Comparison of ENCODE assay signal across 9 cellular contexts in the genomic region with DNA sequence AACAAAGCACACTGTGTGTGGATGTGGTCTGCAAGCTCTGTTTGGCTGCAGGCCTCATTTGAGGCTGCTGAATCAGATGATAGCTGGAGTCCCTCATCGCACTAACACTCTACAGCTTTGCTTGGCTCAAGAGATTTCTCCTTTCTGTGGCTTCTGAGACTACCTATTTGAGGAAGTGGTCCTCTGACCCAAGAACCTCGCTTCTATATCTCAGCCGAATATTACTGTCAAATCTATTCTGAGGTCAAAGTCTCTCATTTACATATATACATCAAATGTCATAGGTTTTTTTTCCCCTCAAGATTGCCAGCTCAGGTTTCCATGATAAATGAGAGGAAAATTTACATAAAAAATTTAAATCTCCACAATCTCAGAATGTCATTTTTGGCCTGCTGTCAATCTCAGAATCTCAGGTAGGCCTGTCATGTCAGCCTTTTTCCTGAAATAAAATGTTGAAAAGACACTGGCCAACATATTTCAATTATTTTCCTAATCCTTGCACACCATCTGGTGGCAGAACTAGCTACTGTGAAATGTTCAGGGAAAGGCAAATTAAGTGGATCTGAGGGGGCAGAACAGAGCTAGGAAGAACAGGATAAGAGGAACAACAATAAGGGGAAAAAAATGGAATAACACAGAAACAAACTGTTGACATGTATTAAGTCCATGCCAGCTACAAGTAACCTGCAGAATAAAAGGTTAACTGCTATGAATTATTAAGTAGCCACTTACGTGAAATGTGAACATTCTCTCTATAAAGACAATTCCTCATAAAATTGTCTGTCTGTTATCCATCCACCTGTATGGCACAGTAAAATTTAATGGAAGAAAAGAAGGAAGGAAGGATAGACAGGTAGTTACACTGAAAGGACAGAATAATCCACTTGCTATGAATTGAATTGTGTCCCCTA. TPM values are rescaled to one million over a fixed set of nuclear protein-coding genes. Genes with fewer than 3 reads are reported as not detected.
DNase-seq lines count a peak whose midpoint lies in the region; ATAC-seq and TF ChIP-seq lines count a peak whose summit lies in the region.
"Had no signal": no experiment of that assay in that cellular context is flagged by ENCODE, and none has a peak within 500 bp of the region (broad histone marks: within the 10 kb centered on the region; RNA-seq: fewer than 3 reads in every experiment).

No MANE protein-coding gene starts in this region.

- no peaks in the 10 kb centered on the region for H3K27me3 Mint-ChIP-seq in T-helper 17 cell

- intact Hi-C loops in dorsolateral prefrontal cortex (cut with DNase I): loop anchor here (2.0 to 5.0 kb wide), 4 partner anchors 71 to 826 kb away; no protein-coding TSS in a partner anchor
- intact Hi-C loops in mucosa of descending colon (cut with DNase I, micrococcal nuclease): loop anchor here in 1 of 2 donors (5.0 kb wide), 1 partner anchor 826 kb away; no protein-coding TSS in a partner anchor

- peak; percentile 97 for ATAC-seq in GM19397 (IDR thresholded peaks at IDR 0.05; ENCODE audit: unreplicated experiment)
- ATAC-seq in HG03280 (IDR thresholded peaks at IDR 0.05; ENCODE audit: unreplicated experiment): peak; percentile 97
- ATAC-seq in mucosa of descending colon: peak; percentile 16
- ATAC-seq in T-helper 17 cell: no peak

- H3K27ac ChIP-seq in dorsolateral prefrontal cortex: no peak overlapping the region

- H3K36me3 Mint-ChIP-seq in T-helper 17 cell (ENCODE audit: low read depth): peaks cover 3% of the 10 kb centered on the region

- no peaks in the 10 kb centered on the region for H3K27me3 ChIP-seq in dorsolateral prefrontal cortex

- DNase-seq in DMS53 treated with DMSO at 0.1 percent for 48 hours (lab: John Stamatoyannopoulos, UW; ENCODE audit: unreplicated experiment): peak; percentile 19
- DNase-seq in NCI-H748 treated with DMSO at 0.1 percent for 48 hours (lab: John Stamatoyannopoulos, UW): peak; percentile 67
- DNase-seq in dorsolateral prefrontal cortex: peak in 2 of 10 donors; percentile 7 to 12
- peak in 1 of 3 donors; percentile 23 for DNase-seq in mucosa of descending colon
- DNase-seq in activated naive CD4-positive, alpha-beta T cell treated with anti-CD3 and anti-CD28 coated beads, Interleukin-2, amount 50 U/mL, for 16 hours: no peak
- no peak for DNase-seq in T-helper 17 cell

- peak; percentile 55 to 87 (median 75) for TF ChIP-seq CTCF in dorsolateral prefrontal cortex (IDR thresholded peaks at IDR 0.05 in 54 of 56, conservative IDR thresholded peaks at IDR 0.05 in 2 of 56; ENCODE audit: low read depth in 1 of 56, partially characterized antibody in 56 of 56)
- no peak for TF ChIP-seq CTCF in mucosa of descending colon (IDR thresholded peaks at IDR 0.05)

- H3K27ac Mint-ChIP-seq in T-helper 17 cell: no peak overlapping the region

- no peak overlapping the region for H3K4me3 Mint-ChIP-seq in T-helper 17 cell

- H3K9me3 ChIP-seq in mucosa of descending colon: no peaks in the 10 kb centered on the region
- no peaks in the 10 kb centered on the region for H3K9me3 ChIP-seq in T-helper 17 cell (ENCODE audit: control insufficient read depth, low read length, poor library complexity, severe bottlenecking)

- H3K4me1 Mint-ChIP-seq in T-helper 17 cell: peaks cover 9% of the 10 kb centered on the region

- H3K36me3 ChIP-seq in mucosa of descending colon (ENCODE audit: low read depth): no peaks in the 10 kb centered on the region

- no peaks in the 10 kb centered on the region for H3K4me1 ChIP-seq in mucosa of descending colon (ENCODE audit: low read depth)

- H3K4me3 ChIP-seq in dorsolateral prefrontal cortex (no peak overlapping the region), mucosa of descending colon (no peak overlapping the region)
- H3K4me3 ChIP-seq: skin epidermis had no signal

RNA-seq across cellular contexts. Expression of gene AP1S3, which starts 39.3 kb away (rescaled TPM):
- total RNA-seq in dorsolateral prefrontal cortex (1 to 10 TPM in 119 of 120 experiments, under 1 TPM in 1; 0.88 to 8.6 (median 4.9) TPM), mucosa of descending colon (1 to 10 TPM; 3.5 to 8.6 (median 5.0) TPM), T-helper 17 cell (1 to 10 TPM; 1.6 to 2.9 TPM)

Comparison
In these comparisons a context has a peak if more than half of its experiments do, and no peak if none do; other contexts are left out.
1. DNase-seq: peak in DMS53 treated with DMSO at 0.1 percent for 48 hours (single experiment) and NCI-H748 treated with DMSO at 0.1 percent for 48 hours (single experiment); none in activated naive CD4-positive, alpha-beta T cell treated with anti-CD3 and anti-CD28 coated beads, Interleukin-2, amount 50 U/mL, for 16 hours (single experiment) and T-helper 17 cell (0 of 3).